In the genomic region with DNA sequence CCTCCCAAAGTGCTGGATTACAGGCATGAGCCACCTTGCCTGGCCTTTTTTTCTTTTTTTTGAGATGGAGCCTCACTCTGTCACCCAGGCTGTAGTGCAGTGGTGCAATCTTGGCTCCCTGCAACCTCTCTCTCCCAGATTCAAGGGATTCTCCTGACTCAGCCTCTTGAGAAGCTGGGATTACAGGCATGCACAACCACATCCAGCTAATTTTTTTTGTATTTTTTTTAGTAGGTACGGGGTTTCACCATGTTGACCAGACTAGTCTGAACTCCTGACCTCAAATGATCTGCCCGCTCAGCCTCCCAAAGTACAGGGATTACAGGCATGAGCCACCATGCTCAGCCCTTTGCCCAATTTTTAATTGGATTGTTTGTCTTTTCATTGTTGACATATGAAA, we compare ENCODE assay signal across 16 cellular contexts. TPM values are rescaled to one million over a fixed set of nuclear protein-coding genes. Genes with fewer than 3 reads are reported as not detected.
DNase-seq lines count a peak whose midpoint lies in the region; ATAC-seq and TF ChIP-seq lines count a peak whose summit lies in the region.
"Had no signal": no experiment of that assay in that cellular context is flagged by ENCODE, and none has a peak within 500 bp of the region (broad histone marks: within the 10 kb centered on the region; RNA-seq: fewer than 3 reads in every experiment).

No MANE protein-coding gene starts in this region.

- H3K4me3 Mint-ChIP-seq in CD14-positive monocyte: no peak overlapping the region
- H3K4me3 Mint-ChIP-seq: CD8-positive, alpha-beta memory T cell had no signal

- DNase-seq in AG10803 (ENCODE audit: low read depth): peak; percentile 24
- peak; percentile 17 for DNase-seq in LHCN-M2 (ENCODE audit: low read depth)
- peak; percentile 44 for DNase-seq in fibroblast of mammary gland (ENCODE audit: low read depth)
- DNase-seq in mesenchymal stem cell: peak; percentile 12
- DNase-seq in CD14-positive monocyte (ENCODE audit: low spot score): no peak
- no peak for DNase-seq in cerebellar cortex (ENCODE audit: low spot score)
- DNase-seq: ACHN; BE2C; Caco-2; CD8-positive, alpha-beta memory T cell; DND-41; GF-D8 had no signal

- H3K79me1 ChIP-seq in mesenchymal stem cell (replicated peaks; ENCODE audit: low read length, poor library complexity, severe bottlenecking): no peaks in the 10 kb centered on the region

- H3K4me1 ChIP-seq in mesenchymal stem cell (ENCODE audit: control insufficient read depth, insufficient read depth, low read depth, low read length): no peaks in the 10 kb centered on the region
- H3K4me1 ChIP-seq: BE2C, Caco-2 had no signal

- no peak for TF ChIP-seq CTCF in AG10803 (conservative IDR thresholded peaks at IDR 0.05; ENCODE audit: low read length)
- TF ChIP-seq CTCF in fibroblast of mammary gland (conservative IDR thresholded peaks at IDR 0.05; ENCODE audit: control insufficient read depth, insufficient read depth, low read depth, low read length): no peak
- no peak for TF ChIP-seq CTCF in CD14-positive monocyte (IDR thresholded peaks at IDR 0.05)

- no peak overlapping the region for H2AK5ac ChIP-seq in mesenchymal stem cell (ENCODE audit: low read length, severe bottlenecking)

- no peak overlapping the region for H2BK120ac ChIP-seq in mesenchymal stem cell (ENCODE audit: low read depth, low read length)

- no peak overlapping the region for H3K4me2 ChIP-seq in mesenchymal stem cell (ENCODE audit: low read length, poor library complexity, severe bottlenecking)

- peak overlapping the region in 1 of 7 donors; percentile 23 for H3K27ac Mint-ChIP-seq in CD14-positive monocyte
- H3K27ac Mint-ChIP-seq: CD8-positive, alpha-beta memory T cell had no signal

- H3K36me3 ChIP-seq in mesenchymal stem cell (ENCODE audit: control insufficient read depth in 1 of 2, insufficient read depth in 2 of 2, low read depth in 1 of 2, low read length in 2 of 2): no peaks in the 10 kb centered on the region

- H3K36me3 Mint-ChIP-seq in CD14-positive monocyte: no peaks in the 10 kb centered on the region

- H3K9me3 Mint-ChIP-seq in CD14-positive monocyte: peaks cover 0 to 2% (median 0%) of the 10 kb centered on the region in 7 donors
- H3K9me3 Mint-ChIP-seq: CD8-positive, alpha-beta memory T cell had no signal

- no peak overlapping the region for H3K4ac ChIP-seq in mesenchymal stem cell (ENCODE audit: low read depth in 1 of 2, low read length in 2 of 2)

- no peak overlapping the region for H3K9ac ChIP-seq in mesenchymal stem cell (ENCODE audit: low read length)

- H2AFZ ChIP-seq in mesenchymal stem cell (ENCODE audit: low read depth, low read length): no peak overlapping the region

- no peak overlapping the region for H2BK5ac ChIP-seq in mesenchymal stem cell (ENCODE audit: low read depth, low read length, poor library complexity, severe bottlenecking)

- H3K27me3 Mint-ChIP-seq in CD14-positive monocyte (ENCODE audit: low read depth in 3 of 3): peaks cover 0 to 2% (median 1%) of the 10 kb centered on the region in 3 donors
- H3K27me3 Mint-ChIP-seq: CD8-positive, alpha-beta memory T cell had no signal

- H4K91ac ChIP-seq in mesenchymal stem cell (ENCODE audit: low read length): no peak overlapping the region

- no peaks in the 10 kb centered on the region for H3K27me3 ChIP-seq in mesenchymal stem cell (ENCODE audit: control insufficient read depth in 1 of 2, insufficient read depth in 1 of 2, low read length in 2 of 2)
- H3K27me3 ChIP-seq: BE2C had no signal

- no peak overlapping the region for H2BK12ac ChIP-seq in mesenchymal stem cell (ENCODE audit: low read length in 2 of 2)

- H3K9me3 ChIP-seq in mesenchymal stem cell (ENCODE audit: control insufficient read depth, low read length): no peaks in the 10 kb centered on the region
- H3K9me3 ChIP-seq: BE2C, Caco-2 had no signal

- intact Hi-C loops in CD14-positive monocyte (cut with micrococcal nuclease): no loop called here

- ATAC-seq in GM18867 (IDR thresholded peaks at IDR 0.05; ENCODE audit: unreplicated experiment): no peak
- ATAC-seq: HCT116 had no signal

- H3K4me3 ChIP-seq in AG10803 (ENCODE audit: low read length): no peak overlapping the region
- no peak overlapping the region for H3K4me3 ChIP-seq in fibroblast of mammary gland (ENCODE audit: control insufficient read depth, low read depth, low read length)
- H3K4me3 ChIP-seq in mesenchymal stem cell (ENCODE audit: insufficient read depth in 1 of 2, low read depth in 1 of 2, low read length in 2 of 2): no peak overlapping the region

- H3K27ac ChIP-seq in mesenchymal stem cell (ENCODE audit: low read length, poor library complexity, severe bottlenecking): no peak overlapping the region
- H3K27ac ChIP-seq: C4-2B, HL-60 had no signal

- H2BK15ac ChIP-seq in mesenchymal stem cell (ENCODE audit: low read depth, poor library complexity, severe bottlenecking): no peak overlapping the region

- no peak overlapping the region for H3K23ac ChIP-seq in mesenchymal stem cell (ENCODE audit: low read length in 2 of 2)

- 90% methylated on average over 2 of the region's 2 CpGs for WGBS in mesenchymal stem cell

- H3K14ac ChIP-seq in mesenchymal stem cell (ENCODE audit: low read length in 2 of 2): no peak overlapping the region

- no peaks in the 10 kb centered on the region for H3K4me1 Mint-ChIP-seq in CD14-positive monocyte
- H3K4me1 Mint-ChIP-seq: CD8-positive, alpha-beta memory T cell had no signal

- no peak overlapping the region for H3K18ac ChIP-seq in mesenchymal stem cell (ENCODE audit: low read depth in 1 of 2, low read length in 2 of 2)

- no peak overlapping the region for H4K8ac ChIP-seq in mesenchymal stem cell (ENCODE audit: low read length)

RNA-seq across cellular contexts. Expression of gene SINHCAF, which starts 58.0 kb away (rescaled TPM):
- 18.4 and 40.6 TPM in 2 replicates for total RNA-seq in LHCN-M2 (2014; rRNA removed)
- 2.7 TPM for polyA plus RNA-seq in LHCN-M2 (2012)
- 33.9 TPM for polyA plus RNA-seq in mesenchymal stem cell (2013, experiment 1 of 2)
- polyA plus RNA-seq in mesenchymal stem cell (2013, experiment 2 of 2): 34.9 TPM
- polyA plus RNA-seq in CD14-positive monocyte: 10 to 100 TPM; 20.1 to 20.2 TPM

Comparison
In these comparisons a context has a peak if more than half of its experiments do, and no peak if none do; other contexts are left out.
1. DNase-seq: peak in AG10803 (single experiment), LHCN-M2 (single experiment), fibroblast of mammary gland (single experiment) and mesenchymal stem cell (single experiment); none in CD14-positive monocyte (single experiment) and cerebellar cortex (single experiment).